Comparison of ENCODE assay signal across 1 cellular context in genomic region chr19:18856385-18857126, GRCh38.
TF ChIP-seq lines count a peak whose summit lies in the region.

No MANE protein-coding gene starts in this region.

TF ChIP-seq in K562, 482 proteins besides CTCF, POLR2A, EP300 and RAD21 (continued from another document):
- TF ChIP-seq REST (CRISPR knock-in tag; IDR thresholded peaks at IDR 0.05; ENCODE audit: low read depth) (no peak), KLF16 (IDR thresholded peaks at IDR 0.05) (peak; percentile 62)
